In the genomic region with DNA sequence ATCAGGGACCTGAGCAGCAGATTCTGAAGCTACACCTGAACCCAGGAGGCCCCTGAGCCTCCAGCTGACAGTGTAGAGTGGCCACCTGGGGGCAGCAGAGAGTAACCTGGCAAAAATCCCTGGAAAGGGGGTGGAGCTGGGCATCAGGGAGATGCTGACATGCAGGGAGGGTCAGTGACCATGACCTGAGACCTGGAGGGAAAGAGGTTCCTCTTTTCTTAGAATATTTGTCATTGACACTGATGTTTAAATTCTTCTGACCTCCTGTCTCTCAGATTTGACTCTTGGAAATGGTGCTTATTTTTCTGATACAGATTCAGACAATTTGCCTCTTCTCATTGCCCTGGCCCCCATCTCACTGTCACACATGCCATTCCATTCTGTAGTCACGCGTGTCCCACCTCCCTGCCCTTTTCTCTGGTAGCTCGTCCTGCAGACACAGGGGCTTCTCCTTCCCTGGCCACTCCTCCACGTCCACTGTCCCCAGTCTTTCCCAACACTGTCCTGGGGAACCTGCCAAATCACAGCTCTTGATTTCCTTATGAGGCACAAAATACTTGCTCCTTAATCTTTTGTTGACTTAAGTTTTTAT, we compare ENCODE assay signal across 8 cellular contexts.
DNase-seq lines count a peak whose midpoint lies in the region; ATAC-seq and TF ChIP-seq lines count a peak whose summit lies in the region.

No MANE protein-coding gene starts in this region.

- no peak overlapping the region for H3K4me3 Mint-ChIP-seq in activated naive CD4-positive, alpha-beta T cell treated with anti-CD3 and anti-CD28 coated beads, Interleukin-2, amount 10 ng/mL, durations not matched to agents 7 days and 5 days

- no peaks in the 10 kb centered on the region for H3K4me1 Mint-ChIP-seq in activated naive CD4-positive, alpha-beta T cell treated with anti-CD3 and anti-CD28 coated beads, Interleukin-2, amount 10 ng/mL, durations not matched to agents 7 days and 5 days

- H3K36me3 ChIP-seq in Peyer's patch, result no peaks in the 10 kb centered on the region

- peaks cover 61% of the 10 kb centered on the region for H3K27me3 Mint-ChIP-seq in activated naive CD4-positive, alpha-beta T cell treated with anti-CD3 and anti-CD28 coated beads, Interleukin-2, amount 10 ng/mL, durations not matched to agents 7 days and 5 days

- TF ChIP-seq CTCF in AG09319 (IDR thresholded peaks at IDR 0.05; ENCODE audit: low read depth, low read length) (peak; percentile 67), GM12875 (IDR thresholded peaks at IDR 0.05; ENCODE audit: borderline replicate concordance, insufficient read depth, low read depth, low read length) (peak; percentile 77), Peyer's patch (IDR thresholded peaks at IDR 0.05) (peak; percentile 14 to 80 (median 69))

- no peak overlapping the region for H3K27ac Mint-ChIP-seq in activated naive CD4-positive, alpha-beta T cell treated with anti-CD3 and anti-CD28 coated beads, Interleukin-2, amount 10 ng/mL, durations not matched to agents 7 days and 5 days

- H3K36me3 Mint-ChIP-seq in activated naive CD4-positive, alpha-beta T cell treated with anti-CD3 and anti-CD28 coated beads, Interleukin-2, amount 10 ng/mL, durations not matched to agents 7 days and 5 days, result no peaks in the 10 kb centered on the region

- TF ChIP-seq POLR2A in Peyer's patch (IDR thresholded peaks at IDR 0.05), result no peak

- H3K4me3 ChIP-seq in GM12875 (ENCODE audit: low read depth, low read length) (no peak overlapping the region), Peyer's patch (no peak overlapping the region)

- H3K9me3 Mint-ChIP-seq in activated naive CD4-positive, alpha-beta T cell treated with anti-CD3 and anti-CD28 coated beads, Interleukin-2, amount 10 ng/mL, durations not matched to agents 7 days and 5 days, result no peaks in the 10 kb centered on the region

- no peak for ATAC-seq in HG03521 (IDR thresholded peaks at IDR 0.05; ENCODE audit: unreplicated experiment)

- no peak overlapping the region for H3K27ac ChIP-seq in Peyer's patch

- DNase-seq in AG09319 (ENCODE audit: extremely low read depth, low read depth) (no peak), Peyer's patch (peak; percentile 47 to 82 (median 82)), hepatic stellate cell (ENCODE audit: low spot score) (peak; percentile 22), DMS79 (lab: John Stamatoyannopoulos, UW) (no peak)
- peak; percentile 64 for DNase-seq in activated naive CD4-positive, alpha-beta T cell treated with anti-CD3 and anti-CD28 coated beads, Interleukin-2, amount 10 ng/mL, durations not matched to agents 7 days and 5 days
- DNase-seq in stimulated activated CD4-positive, alpha-beta T cell treated with anti-CD3 and anti-CD28 coated beads, Interleukin-1b, Interleukin-23, amount 100 ng/mL, for 4 hours (ENCODE audit: low read depth in 2 of 2), result peak; percentile 23 to 30

- no peaks in the 10 kb centered on the region for H3K27me3 ChIP-seq in Peyer's patch

- CTCF ChIA-PET in activated naive CD4-positive, alpha-beta T cell treated with anti-CD3 and anti-CD28 coated beads, Interleukin-2, amount 10 ng/mL, durations not matched to agents 7 days and 5 days (lab: Charles Lee), result interaction anchor here (0.8 to 2.8 kb wide), 18 partner anchors 10 to 186 kb away, joined by 3 to 31 read pairs (median 4); no protein-coding TSS in a partner anchor

- no peaks in the 10 kb centered on the region for H3K9me3 ChIP-seq in Peyer's patch

- H3K4me1 ChIP-seq in Peyer's patch, result peaks cover 0 to 4% (median 0%) of the 10 kb centered on the region in 4 donors

Comparison
In these comparisons a context has a peak if more than half of its experiments do, and no peak if none do; other contexts are left out.
1. DNase-seq: peak in Peyer's patch (3 of 3), activated naive CD4-positive, alpha-beta T cell treated with anti-CD3 and anti-CD28 coated beads, Interleukin-2, amount 10 ng/mL, durations not matched to agents 7 days and 5 days (single experiment), hepatic stellate cell (single experiment) and stimulated activated CD4-positive, alpha-beta T cell treated with anti-CD3 and anti-CD28 coated beads, Interleukin-1b, Interleukin-23, amount 100 ng/mL, for 4 hours (2 of 2); none in AG09319 (single experiment) and DMS79 (single experiment).
2. Peak in every context shown above with its lines, with median percentiles within 50 percentile points of each other: CTCF ChIP-seq.